Comparison of ENCODE assay signal across 9 cellular contexts in genomic region chr5:157366741-157367684, GRCh38.
DNase-seq lines count a peak whose midpoint lies in the region; ATAC-seq and TF ChIP-seq lines count a peak whose summit lies in the region.
"Had no signal": no experiment of that assay in that cellular context is flagged by ENCODE, and none has a peak within 500 bp of the region (broad histone marks: within the 10 kb centered on the region; RNA-seq: fewer than 3 reads in every experiment).

No MANE protein-coding gene starts in this region.

- H3K27ac Mint-ChIP-seq in activated CD8-positive, alpha-beta T cell treated with anti-CD3 and anti-CD28 coated beads for 36 hours: peak overlapping the region; percentile 40

- no peak for ATAC-seq in activated CD8-positive, alpha-beta T cell treated with anti-CD3 and anti-CD28 coated beads for 36 hours
- ATAC-seq in right cardiac atrium (peak; percentile 75 to 77), GM18511 (IDR thresholded peaks at IDR 0.05; ENCODE audit: unreplicated experiment) (no peak), HG03025 (IDR thresholded peaks at IDR 0.05; ENCODE audit: low FRiP score, unreplicated experiment) (no peak), HG03521 (IDR thresholded peaks at IDR 0.05; ENCODE audit: unreplicated experiment) (no peak)

- no peak for TF ChIP-seq CTCF in activated CD8-positive, alpha-beta T cell treated with anti-CD3 and anti-CD28 coated beads for 36 hours (IDR thresholded peaks at IDR 0.05)

- no peaks in the 10 kb centered on the region for H3K9me3 Mint-ChIP-seq in activated CD8-positive, alpha-beta T cell treated with anti-CD3 and anti-CD28 coated beads for 36 hours

- WGBS in right cardiac atrium: 54% methylated on average over 7 of the region's 7 CpGs

- peaks cover 57% of the 10 kb centered on the region for H3K36me3 Mint-ChIP-seq in activated CD8-positive, alpha-beta T cell treated with anti-CD3 and anti-CD28 coated beads for 36 hours (ENCODE audit: low read depth)

- DNase-seq in NCI-H2227 (lab: John Stamatoyannopoulos, UW; ENCODE audit: unreplicated experiment) (peak; percentile 4), NCI-H2227 treated with DMSO at 0.1 percent for 48 hours (lab: John Stamatoyannopoulos, UW) (no peak), right cardiac atrium (peak in 2 of 3 donors; percentile 56 to 57), stromal cell of bone marrow (ENCODE audit: low read depth) (peak; percentile 64)
- no peak for DNase-seq in activated CD8-positive, alpha-beta T cell treated with anti-CD3 and anti-CD28 coated beads for 36 hours

- CTCF ChIA-PET in activated CD8-positive, alpha-beta T cell treated with anti-CD3 and anti-CD28 coated beads for 36 hours (lab: Charles Lee): interaction anchor here (0.9 to 1.0 kb wide), 2 partner anchors 24 to 38 kb away, joined by 3 read pairs; no protein-coding TSS in a partner anchor

- no peaks in the 10 kb centered on the region for H3K27me3 ChIP-seq in right cardiac atrium (ENCODE audit: control insufficient read depth, insufficient read depth)

- H3K4me1 ChIP-seq in right cardiac atrium (ENCODE audit: control insufficient read depth, insufficient read depth, low read length): no peaks in the 10 kb centered on the region

- peak overlapping the region; percentile 23 for H3K27ac ChIP-seq in right cardiac atrium (ENCODE audit: low read length)

- no peak overlapping the region for H3K4me3 Mint-ChIP-seq in activated CD8-positive, alpha-beta T cell treated with anti-CD3 and anti-CD28 coated beads for 36 hours

- H3K4me3 ChIP-seq in right cardiac atrium (ENCODE audit: low read length): no peak overlapping the region
- H3K4me3 ChIP-seq: lung had no signal

- POLR2A ChIA-PET in activated CD8-positive, alpha-beta T cell treated with anti-CD3 and anti-CD28 coated beads for 36 hours (lab: Charles Lee): no interaction called here

- no peaks in the 10 kb centered on the region for H3K9me3 ChIP-seq in right cardiac atrium (ENCODE audit: control insufficient read depth, low read length)

- intact Hi-C loops in activated CD8-positive, alpha-beta T cell treated with anti-CD3 and anti-CD28 coated beads for 36 hours (cut with micrococcal nuclease): no loop called here
- intact Hi-C loops in right cardiac atrium (cut with DNase I): loop anchor here in 1 of 4 donors (10.0 kb wide), 1 partner anchor 108 kb away; no protein-coding TSS in a partner anchor

- H3K27me3 Mint-ChIP-seq in activated CD8-positive, alpha-beta T cell treated with anti-CD3 and anti-CD28 coated beads for 36 hours: no peaks in the 10 kb centered on the region

- H3K4me1 Mint-ChIP-seq in activated CD8-positive, alpha-beta T cell treated with anti-CD3 and anti-CD28 coated beads for 36 hours (ENCODE audit: low read depth): peaks cover 18% of the 10 kb centered on the region

Comparison
In these comparisons a context has a peak if more than half of its experiments do, and no peak if none do; other contexts are left out.
1. DNase-seq: peak in NCI-H2227 (single experiment), right cardiac atrium (2 of 3) and stromal cell of bone marrow (single experiment); none in NCI-H2227 treated with DMSO at 0.1 percent for 48 hours (single experiment) and activated CD8-positive, alpha-beta T cell treated with anti-CD3 and anti-CD28 coated beads for 36 hours (single experiment).
2. ATAC-seq: peak in right cardiac atrium (2 of 2); none in activated CD8-positive, alpha-beta T cell treated with anti-CD3 and anti-CD28 coated beads for 36 hours (single experiment), GM18511 (single experiment), HG03025 (single experiment) and HG03521 (single experiment).